In the genomic region with DNA sequence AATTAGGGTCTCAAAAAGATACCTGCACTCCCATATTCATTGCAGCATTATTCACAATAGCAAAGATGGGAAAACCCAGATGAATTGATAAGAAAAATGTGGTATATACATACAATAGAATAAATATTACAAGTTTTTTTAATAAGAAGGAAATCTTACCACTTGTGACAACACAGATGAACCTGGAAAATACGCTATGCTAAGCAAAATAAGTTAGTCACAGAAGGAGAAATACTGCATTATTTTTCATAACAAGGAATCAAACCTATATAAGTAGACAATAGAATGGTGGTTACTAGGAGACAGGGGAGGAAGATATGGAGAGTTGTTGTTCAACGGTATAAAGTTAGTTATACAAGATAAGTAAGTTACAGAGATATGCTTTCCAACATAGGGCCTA, we compare ENCODE assay signal across 29 cellular contexts.
"Had no signal": no experiment of that assay in that cellular context is flagged by ENCODE, and none has a peak within 500 bp of the region (broad histone marks: within the 10 kb centered on the region; RNA-seq: fewer than 3 reads in every experiment).

No MANE protein-coding gene starts in this region.

- DNase-seq: naive thymus-derived CD8-positive, alpha-beta T cell; nephron progenitor cell; nucleus accumbens; pancreas; psoas muscle; right cardiac atrium; spleen; stimulated activated CD4-positive, alpha-beta T cell treated with anti-CD3 and anti-CD28 coated beads, Interleukin-12 subunit alpha, Interleukin-12 subunit beta, amount 100 ng/mL, for 4 hours; stimulated activated CD4-positive, alpha-beta T cell treated with anti-CD3 and anti-CD28 coated beads, Interleukin-2, amount 100 ng/mL, for 24 hours; stimulated activated CD4-positive, alpha-beta T cell treated with anti-CD3 and anti-CD28 coated beads, Interleukin-2, amount 100 ng/mL, for 48 hours; stimulated activated CD4-positive, alpha-beta T cell treated with anti-CD3 and anti-CD28 coated beads, Interleukin-4, amount 100 ng/mL, for 24 hours; stimulated activated naive B cell treated with anti-CD40 and anti-IgM and Interleukin-4, amounts not matched to agents 10 μg/mL and 1 μg/mL and 100 μg/mL, for 72 hours; stimulated activated naive CD4-positive, alpha-beta T cell treated with Interleukin-2 at 50 U/mL for 16 hours; stomach; thyroid gland; trophoblast cell; upper lobe of left lung had no signal

- H3K27me3 Mint-ChIP-seq: naive thymus-derived CD8-positive, alpha-beta T cell; natural killer cell treated with Interleukin-12 subunit alpha and Interleukin-12 subunit beta and Interleukin-15 and Interleukin-18, amount 100 ng/mL, for 72 hours; stimulated activated naive B cell treated with anti-CD40 and anti-IgM and Interleukin-4, amounts not matched to agents 10 μg/mL and 1 μg/mL and 100 μg/mL, for 72 hours; stimulated activated naive CD8-positive, alpha-beta T cell treated with anti-CD3 and anti-CD28 coated beads, Interleukin-15, Interleukin-2, amounts not matched to agents 100 ng/mL and 50 ng/mL, for 24 hours had no signal

- H3K4me1 Mint-ChIP-seq: nephron progenitor cell had no signal

- H3K36me3 ChIP-seq: pancreas, stomach, thoracic aorta, thyroid gland, upper lobe of left lung, vagina had no signal

- H3K27ac Mint-ChIP-seq: naive thymus-derived CD8-positive, alpha-beta T cell; natural killer cell treated with Interleukin-12 subunit alpha and Interleukin-12 subunit beta and Interleukin-15 and Interleukin-18, amount 100 ng/mL, for 72 hours; nephron progenitor cell; stimulated activated effector memory CD8-positive, alpha-beta T cell treated with anti-CD3 and anti-CD28 coated beads, Interleukin-12 subunit alpha, Interleukin-12 subunit beta, amount 100 ng/mL, for 72 hours; stimulated activated naive B cell treated with anti-CD40 and anti-IgM and Interleukin-4, amounts not matched to agents 10 μg/mL and 1 μg/mL and 100 μg/mL, for 72 hours; stimulated activated naive CD8-positive, alpha-beta T cell treated with anti-CD3 and anti-CD28 coated beads, Interleukin-15, Interleukin-2, amounts not matched to agents 100 ng/mL and 50 ng/mL, for 24 hours had no signal

- H3K9me3 Mint-ChIP-seq: natural killer cell treated with Interleukin-12 subunit alpha and Interleukin-12 subunit beta and Interleukin-15 and Interleukin-18, amount 100 ng/mL, for 72 hours; stimulated activated effector memory CD8-positive, alpha-beta T cell treated with anti-CD3 and anti-CD28 coated beads, Interleukin-12 subunit alpha, Interleukin-12 subunit beta, amount 100 ng/mL, for 72 hours; stimulated activated naive CD8-positive, alpha-beta T cell treated with anti-CD3 and anti-CD28 coated beads, Interleukin-15, Interleukin-2, amounts not matched to agents 100 ng/mL and 50 ng/mL, for 24 hours had no signal

- H3K9me3 ChIP-seq: neutrophil, pancreas, psoas muscle, thoracic aorta, thyroid gland, upper lobe of left lung, vagina had no signal

- H3K4me3 ChIP-seq: pancreas, psoas muscle, skin epidermis, smooth muscle cell, spleen, stomach, thoracic aorta, thyroid gland, tibial nerve, upper lobe of left lung, vagina had no signal

- H3K27ac ChIP-seq: neutrophil, pancreas, psoas muscle, skin epidermis, spleen, stomach, thoracic aorta, thyroid gland, tibial nerve, upper lobe of left lung, vagina had no signal

- H3K4me1 ChIP-seq: psoas muscle, thyroid gland, vagina had no signal

- H3K4me2 ChIP-seq: smooth muscle cell had no signal

- H3K27me3 ChIP-seq: neutrophil, pancreas, spleen, stomach, thyroid gland, tibial nerve, upper lobe of left lung, vagina had no signal

- H3K4me3 Mint-ChIP-seq: natural killer cell treated with Interleukin-12 subunit alpha and Interleukin-12 subunit beta and Interleukin-15 and Interleukin-18, amount 100 ng/mL, for 72 hours; nephron progenitor cell; neural crest cell; stimulated activated effector memory CD8-positive, alpha-beta T cell treated with anti-CD3 and anti-CD28 coated beads, Interleukin-12 subunit alpha, Interleukin-12 subunit beta, amount 100 ng/mL, for 72 hours; stimulated activated naive B cell treated with anti-CD40 and anti-IgM and Interleukin-4, amounts not matched to agents 10 μg/mL and 1 μg/mL and 100 μg/mL, for 72 hours; stimulated activated naive CD8-positive, alpha-beta T cell treated with anti-CD3 and anti-CD28 coated beads, Interleukin-15, Interleukin-2, amounts not matched to agents 100 ng/mL and 50 ng/mL, for 24 hours had no signal

- H3K36me3 Mint-ChIP-seq: natural killer cell treated with Interleukin-12 subunit alpha and Interleukin-12 subunit beta and Interleukin-15 and Interleukin-18, amount 100 ng/mL, for 72 hours; stimulated activated effector memory CD8-positive, alpha-beta T cell treated with anti-CD3 and anti-CD28 coated beads, Interleukin-12 subunit alpha, Interleukin-12 subunit beta, amount 100 ng/mL, for 72 hours had no signal

- FAIRE-seq: pancreas, urothelium cell line had no signal

- ATAC-seq: naive thymus-derived CD8-positive, alpha-beta T cell; natural killer cell treated with Interleukin-12 subunit alpha and Interleukin-12 subunit beta and Interleukin-15 and Interleukin-18, amount 100 ng/mL, for 72 hours; pancreas; psoas muscle; right cardiac atrium; sciatic nerve; stimulated activated effector memory CD8-positive, alpha-beta T cell treated with anti-CD3 and anti-CD28 coated beads, Interleukin-12 subunit alpha, Interleukin-12 subunit beta, amount 100 ng/mL, for 72 hours; stimulated activated naive B cell treated with anti-CD40 and anti-IgM and Interleukin-4, amounts not matched to agents 10 μg/mL and 1 μg/mL and 100 μg/mL, for 72 hours had no signal
